In genomic region chr1:174999216-174999925, GRCh38 we compare ENCODE assay signal across 8 cellular contexts. TPM values are rescaled to one million over a fixed set of nuclear protein-coding genes. Genes with fewer than 3 reads are reported as not detected.
DNase-seq lines count a peak whose midpoint lies in the region; ATAC-seq and TF ChIP-seq lines count a peak whose summit lies in the region.

No MANE protein-coding gene starts in this region.

- no peaks in the 10 kb centered on the region for H3K27me3 ChIP-seq in CD8-positive, alpha-beta T cell (ENCODE audit: insufficient read depth, low read length)
- H3K27me3 ChIP-seq in ectodermal cell (ENCODE audit: control insufficient read depth, insufficient read depth, low read length, poor library complexity, severe bottlenecking) = no peaks in the 10 kb centered on the region

- CTCF ChIA-PET in CD8-positive, alpha-beta T cell (lab: Charles Lee) = interaction anchor here (0.6 to 3.2 kb wide), 20 partner anchors 12 to 252 kb away, joined by 3 to 21 read pairs (median 6); partner anchors contain the start of gene MRPS14
- CTCF ChIA-PET in activated CD4-positive, alpha-beta memory T cell treated with anti-CD3 and anti-CD28 coated beads for 36 hours (lab: Charles Lee) = interaction anchor here (0.7 to 4.3 kb wide), 17 partner anchors 9 to 232 kb away, joined by 3 to 20 read pairs (median 6); partner anchors contain the start of gene MRPS14

- H3K9me3 Mint-ChIP-seq in CD8-positive, alpha-beta T cell = no peaks in the 10 kb centered on the region
- H3K9me3 Mint-ChIP-seq in activated CD4-positive, alpha-beta memory T cell treated with anti-CD3 and anti-CD28 coated beads for 36 hours = no peaks in the 10 kb centered on the region

- TF ChIP-seq POLR2A in lower leg skin (IDR thresholded peaks at IDR 0.05) = peak in 1 of 2 donors; percentile 95

- peak; percentile 96 to 97 (median 96) for DNase-seq in CD8-positive, alpha-beta T cell
- DNase-seq in NCI-H82 (lab: John Stamatoyannopoulos, UW) (peak; percentile 100), lower leg skin (ENCODE audit: low spot score in 2 of 2) (peak; percentile 99)
- DNase-seq in activated CD4-positive, alpha-beta memory T cell treated with anti-CD3 and anti-CD28 coated beads for 36 hours = peak; percentile 98
- peak; percentile 97 to 98 for DNase-seq in stimulated activated CD4-positive, alpha-beta T cell treated with anti-CD3 and anti-CD28 coated beads, Interleukin-4, amount 100 ng/mL, for 4 hours

- peaks cover 15% of the 10 kb centered on the region for H3K36me3 Mint-ChIP-seq in CD8-positive, alpha-beta T cell
- H3K36me3 Mint-ChIP-seq in activated CD4-positive, alpha-beta memory T cell treated with anti-CD3 and anti-CD28 coated beads for 36 hours = peaks cover 35% of the 10 kb centered on the region

- H3K4me1 Mint-ChIP-seq in CD8-positive, alpha-beta T cell (ENCODE audit: low read depth) = peaks cover 46% of the 10 kb centered on the region
- H3K4me1 Mint-ChIP-seq in activated CD4-positive, alpha-beta memory T cell treated with anti-CD3 and anti-CD28 coated beads for 36 hours (ENCODE audit: low read depth) = peaks cover 49% of the 10 kb centered on the region

- 0% methylated on average over 58 of the region's 58 CpGs for WGBS in ectodermal cell, 2 experiments
- WGBS in lower leg skin, 2 donors = 1% methylated on average over 58 of the region's 58 CpGs

- intact Hi-C loops in CD8-positive, alpha-beta T cell (cut with DNase I, micrococcal nuclease) = loop anchor here (1.0 to 10.0 kb wide), 10 partner anchors 24 to 1287 kb away; partner anchors contain the start of genes KLHL20 (in 2 of the 2), MRPS14 (in 1 of the 2) and RABGAP1L (in 1 of the 2)
- intact Hi-C loops in activated CD4-positive, alpha-beta memory T cell treated with anti-CD3 and anti-CD28 coated beads for 36 hours (cut with micrococcal nuclease) = loop anchor here (1.0 to 10.0 kb wide), 11 partner anchors 24 to 1525 kb away; partner anchors contain the start of genes CENPL, DARS2, KIAA0040 and MRPS14
- intact Hi-C loops in lower leg skin (cut with DNase I; ENCODE audit: low total_unique reads) = no loop called here

- H3K27ac Mint-ChIP-seq in CD8-positive, alpha-beta T cell = no peak overlapping the region
- no peak overlapping the region for H3K27ac Mint-ChIP-seq in activated CD4-positive, alpha-beta memory T cell treated with anti-CD3 and anti-CD28 coated beads for 36 hours

- POLR2A ChIA-PET in CD8-positive, alpha-beta T cell (lab: Charles Lee) = interaction anchor here (0.7 to 6.2 kb wide), 37 partner anchors 10 to 1521 kb away, joined by 3 to 167 read pairs (median 5); partner anchors contain the start of genes COP1, GAS5, MRPS14 and RC3H1
- POLR2A ChIA-PET in activated CD4-positive, alpha-beta memory T cell treated with anti-CD3 and anti-CD28 coated beads for 36 hours (lab: Charles Lee) = interaction anchor here (0.6 to 3.3 kb wide), 12 partner anchors 10 to 200 kb away, joined by 3 to 50 read pairs (median 8); partner anchors contain the start of gene MRPS14

- H3K27me3 Mint-ChIP-seq in CD8-positive, alpha-beta T cell (ENCODE audit: low read depth) = no peaks in the 10 kb centered on the region
- no peaks in the 10 kb centered on the region for H3K27me3 Mint-ChIP-seq in activated CD4-positive, alpha-beta memory T cell treated with anti-CD3 and anti-CD28 coated beads for 36 hours

- no peaks in the 10 kb centered on the region for H3K9me3 ChIP-seq in CD8-positive, alpha-beta T cell (ENCODE audit: low read length)
- H3K9me3 ChIP-seq in ectodermal cell (ENCODE audit: control insufficient read depth, low read length) = no peaks in the 10 kb centered on the region

- ATAC-seq in CD8-positive, alpha-beta T cell = peak; percentile 76
- ATAC-seq in GM19455 (IDR thresholded peaks at IDR 0.05; ENCODE audit: unreplicated experiment) (peak; percentile 69), HG03575 (IDR thresholded peaks at IDR 0.05; ENCODE audit: extremely low read depth, insufficient number of reproducible peaks, low FRiP score, unreplicated experiment) (peak; percentile 54)

- H3K4me1 ChIP-seq in CD8-positive, alpha-beta T cell (ENCODE audit: insufficient read depth, low read length) = peaks cover 31% of the 10 kb centered on the region
- peaks cover 8% of the 10 kb centered on the region for H3K4me1 ChIP-seq in ectodermal cell (ENCODE audit: control insufficient read depth, insufficient read depth, low read length)

- H3K4me3 Mint-ChIP-seq in CD8-positive, alpha-beta T cell = no peak overlapping the region
- no peak overlapping the region for H3K4me3 Mint-ChIP-seq in activated CD4-positive, alpha-beta memory T cell treated with anti-CD3 and anti-CD28 coated beads for 36 hours

- peak overlapping the region; percentile 80 for H3K4me3 ChIP-seq in CD8-positive, alpha-beta T cell (ENCODE audit: low read depth, low read length)
- H3K4me3 ChIP-seq in ectodermal cell (ENCODE audit: insufficient read depth, low read depth, low read length) = peak overlapping the region; percentile 97
- H3K4me3 ChIP-seq in lower leg skin (ENCODE audit: low read depth, poor library complexity, severe bottlenecking) = peak overlapping the region; percentile 19

- H3K27ac ChIP-seq in CD8-positive, alpha-beta T cell (ENCODE audit: low read depth, low read length) = peak overlapping the region; percentile 100
- peak overlapping the region; percentile 98 for H3K27ac ChIP-seq in ectodermal cell (ENCODE audit: insufficient read depth, low read depth, low read length, poor library complexity, severe bottlenecking)

- H3K36me3 ChIP-seq in CD8-positive, alpha-beta T cell (ENCODE audit: insufficient read depth, low read length) = no peaks in the 10 kb centered on the region
- no peaks in the 10 kb centered on the region for H3K36me3 ChIP-seq in ectodermal cell (ENCODE audit: control insufficient read depth, insufficient read depth, low read length)

- TF ChIP-seq CTCF in CD8-positive, alpha-beta T cell (IDR thresholded peaks at IDR 0.05) = no peak
- TF ChIP-seq CTCF in lower leg skin (IDR thresholded peaks at IDR 0.05) = no peak

RNA-seq across cellular contexts. Expression of gene CACYBP, which starts 0.4 kb away (rescaled TPM):
- total RNA-seq in CD8-positive, alpha-beta T cell = 100 to 1,000 TPM; 105 to 122 TPM
- 100 to 1,000 TPM; 399 to 409 TPM for total RNA-seq in activated CD4-positive, alpha-beta memory T cell treated with anti-CD3 and anti-CD28 coated beads for 36 hours
- 165 TPM for polyA plus RNA-seq in ectodermal cell (2013, experiment 1 of 4)
- 140 TPM for polyA plus RNA-seq in ectodermal cell (2013, experiment 2 of 4)
- 115 TPM for polyA plus RNA-seq in ectodermal cell (2013, experiment 3 of 4)
- 116 TPM for polyA plus RNA-seq in ectodermal cell (2013, experiment 4 of 4)
- 10 to 100 TPM; 53.4 to 80.9 (median 57.9) TPM for total RNA-seq in lower leg skin

RNA-seq across cellular contexts. Expression of gene MRPS14, which starts 23.9 kb away (rescaled TPM):
- total RNA-seq in CD8-positive, alpha-beta T cell = 1 to 10 TPM; 6.8 to 7.3 TPM
- 10 to 100 TPM; 44.7 to 47.6 TPM for total RNA-seq in activated CD4-positive, alpha-beta memory T cell treated with anti-CD3 and anti-CD28 coated beads for 36 hours
- polyA plus RNA-seq in ectodermal cell (2013, experiment 1 of 4) = 44.4 TPM
- 48.4 TPM for polyA plus RNA-seq in ectodermal cell (2013, experiment 2 of 4)
- 36.6 TPM for polyA plus RNA-seq in ectodermal cell (2013, experiment 3 of 4)
- 39.0 TPM for polyA plus RNA-seq in ectodermal cell (2013, experiment 4 of 4)
- 10 to 100 TPM in 3 of 4 donors, 1 to 10 TPM in 1; 6.4 to 16.5 (median 12.8) TPM for total RNA-seq in lower leg skin

Comparison
In these comparisons a context has a peak if more than half of its experiments do, and no peak if none do; other contexts are left out.
1. Peak in every context shown above with its lines: DNase-seq, ATAC-seq, H3K4me3 ChIP-seq and H3K27ac ChIP-seq.
2. H3K4me3 ChIP-seq: peak in every context shown above with its lines; median percentile 97 in ectodermal cell; 80 in CD8-positive, alpha-beta T cell; 19 in lower leg skin.